ENCODE assay signal across 17 cellular contexts in genomic region chr2:222410534-222410933, GRCh38. TPM values are rescaled to one million over a fixed set of nuclear protein-coding genes. Genes with fewer than 3 reads are reported as not detected.
DNase-seq lines count a peak whose midpoint lies in the region; ATAC-seq and TF ChIP-seq lines count a peak whose summit lies in the region.
"Had no signal": no experiment of that assay in that cellular context is flagged by ENCODE, and none has a peak within 500 bp of the region (broad histone marks: within the 10 kb centered on the region; RNA-seq: fewer than 3 reads in every experiment).

No MANE protein-coding gene starts in this region.

- H3K4me3 Mint-ChIP-seq in HFFc6: no peak overlapping the region
- H3K4me3 Mint-ChIP-seq: activated naive CD4-positive, alpha-beta T cell treated with anti-CD3 and anti-CD28 coated beads for 36 hours; central memory CD8-positive, alpha-beta T cell had no signal

- H3K36me3 ChIP-seq in adipocyte (ENCODE audit: control insufficient read depth, insufficient read depth, low read length, severe bottlenecking): no peaks in the 10 kb centered on the region
- no peaks in the 10 kb centered on the region for H3K36me3 ChIP-seq in left lung
- no peaks in the 10 kb centered on the region for H3K36me3 ChIP-seq in psoas muscle (ENCODE audit: insufficient read depth in 1 of 2, low read depth in 1 of 2)

- DNase-seq in Daoy (ENCODE audit: low read depth) (peak; percentile 13), HFFc6 (peak; percentile 4), adipocyte (ENCODE audit: low read depth) (peak; percentile 31), left lung (peak in 1 of 2 donors; percentile 35), psoas muscle (no peak), NCI-H524 (lab: John Stamatoyannopoulos, UW) (no peak)
- DNase-seq: activated CD4-positive, alpha-beta T cell treated with anti-CD3 and anti-CD28 coated beads for 1 hour; activated CD8-positive, alpha-beta memory T cell treated with anti-CD3 and anti-CD28 coated beads, Interleukin-2, amount 50 U/mL, for 4 hours; activated naive CD4-positive, alpha-beta T cell treated with anti-CD3 and anti-CD28 coated beads for 36 hours; foreskin melanocyte; MV-4-11; NCI-H2227 treated with DMSO at 0.1 percent for 48 hours had no signal

- H3K4me3 ChIP-seq in adipocyte (ENCODE audit: low read length): no peak overlapping the region
- H3K4me3 ChIP-seq in left lung: no peak overlapping the region
- no peak overlapping the region for H3K4me3 ChIP-seq in psoas muscle

- TF ChIP-seq CTCF in HFFc6 (IDR thresholded peaks at IDR 0.05) (no peak), left lung (IDR thresholded peaks at IDR 0.05) (no peak), psoas muscle (IDR thresholded peaks at IDR 0.05) (no peak)

- H3K9me3 ChIP-seq in adipocyte (ENCODE audit: control insufficient read depth, low read length) (peaks cover 10% of the 10 kb centered on the region), left lung (peaks cover 0 to 11% of the 10 kb centered on the region in 2 donors), psoas muscle (no peaks in the 10 kb centered on the region)

- no peak overlapping the region for H3K27ac Mint-ChIP-seq in HFFc6
- H3K27ac Mint-ChIP-seq: activated naive CD4-positive, alpha-beta T cell treated with anti-CD3 and anti-CD28 coated beads for 36 hours had no signal

- intact Hi-C loops in left lung (cut with DNase I) (no loop called here), psoas muscle (cut with DNase I) (no loop called here)

- no peaks in the 10 kb centered on the region for H3K27me3 ChIP-seq in adipocyte (replicated peaks; ENCODE audit: control insufficient read depth, insufficient read depth, low read length)
- no peaks in the 10 kb centered on the region for H3K27me3 ChIP-seq in left lung
- no peaks in the 10 kb centered on the region for H3K27me3 ChIP-seq in psoas muscle (ENCODE audit: insufficient read depth in 3 of 3, low read length in 2 of 3)

- no peaks in the 10 kb centered on the region for H3K4me1 Mint-ChIP-seq in HFFc6 (ENCODE audit: low read depth)
- H3K4me1 Mint-ChIP-seq: central memory CD8-positive, alpha-beta T cell had no signal

- no peaks in the 10 kb centered on the region for H3K36me3 Mint-ChIP-seq in HFFc6 (ENCODE audit: low read depth)

- no peak overlapping the region for H3K27ac ChIP-seq in left lung
- no peak overlapping the region for H3K27ac ChIP-seq in psoas muscle

- ATAC-seq in left lung (peak; percentile 96), psoas muscle (no peak), GM18873 (IDR thresholded peaks at IDR 0.05; ENCODE audit: low FRiP score, unreplicated experiment) (no peak), GM18870 (IDR thresholded peaks at IDR 0.05; ENCODE audit: unreplicated experiment) (no peak)
- ATAC-seq: Panc1 had no signal

- H3K9ac ChIP-seq in adipocyte (ENCODE audit: low read length): no peak overlapping the region

- H3K4me1 ChIP-seq in adipocyte (ENCODE audit: control insufficient read depth, insufficient read depth, low read length) (no peaks in the 10 kb centered on the region), left lung (no peaks in the 10 kb centered on the region), psoas muscle (no peaks in the 10 kb centered on the region)

- peaks cover 27% of the 10 kb centered on the region for H3K9me3 Mint-ChIP-seq in HFFc6

- 64 to 72% (median 65%) methylated on average over 4 of the region's 4 CpGs for WGBS in psoas muscle, 3 donors

- no peaks in the 10 kb centered on the region for H3K27me3 Mint-ChIP-seq in HFFc6 (ENCODE audit: insufficient read depth)
- H3K27me3 Mint-ChIP-seq: central memory CD8-positive, alpha-beta T cell had no signal

RNA-seq across cellular contexts. Expression of gene SGPP2, which starts 13.8 kb away (rescaled TPM):
- total RNA-seq in Daoy (2014; rRNA removed; shearing (Covaris generic)): 0.74 and 0.92 TPM in 2 replicates
- not detected for total RNA-seq in HFFc6 (2021; fragmentation: NEBNext Ultra II Directional; extraction: Animal tissue kit (Norgen Biotek cat#: 25700))
- 10 to 100 TPM; 28.2 to 31.2 TPM for total RNA-seq in left lung
- total RNA-seq in psoas muscle: under 1 TPM in 3 of 4 donors, not detected in 1; 0.06 to 0.29 (median 0.19) TPM
- under 1 TPM in 2 of 3 donors, not detected in 1; 0.06 to 0.10 TPM for polyA plus RNA-seq in psoas muscle
- polyA plus RNA-seq: BJ had no signal

Comparison
In these comparisons a context has a peak if more than half of its experiments do, and no peak if none do; other contexts are left out.
1. DNase-seq: peak in Daoy (single experiment), HFFc6 (single experiment) and adipocyte (single experiment); none in psoas muscle (0 of 2) and NCI-H524 (0 of 2).
2. RNA of gene SGPP2, which starts 13.8 kb away (total RNA-seq): 28.2 to 31.2 TPM in left lung; 0.74 to 0.92 TPM in Daoy, 0.06 to 0.29 TPM in psoas muscle and not detected in HFFc6; every median in the first group is over 10 times any median in the second.